In the genomic region with DNA sequence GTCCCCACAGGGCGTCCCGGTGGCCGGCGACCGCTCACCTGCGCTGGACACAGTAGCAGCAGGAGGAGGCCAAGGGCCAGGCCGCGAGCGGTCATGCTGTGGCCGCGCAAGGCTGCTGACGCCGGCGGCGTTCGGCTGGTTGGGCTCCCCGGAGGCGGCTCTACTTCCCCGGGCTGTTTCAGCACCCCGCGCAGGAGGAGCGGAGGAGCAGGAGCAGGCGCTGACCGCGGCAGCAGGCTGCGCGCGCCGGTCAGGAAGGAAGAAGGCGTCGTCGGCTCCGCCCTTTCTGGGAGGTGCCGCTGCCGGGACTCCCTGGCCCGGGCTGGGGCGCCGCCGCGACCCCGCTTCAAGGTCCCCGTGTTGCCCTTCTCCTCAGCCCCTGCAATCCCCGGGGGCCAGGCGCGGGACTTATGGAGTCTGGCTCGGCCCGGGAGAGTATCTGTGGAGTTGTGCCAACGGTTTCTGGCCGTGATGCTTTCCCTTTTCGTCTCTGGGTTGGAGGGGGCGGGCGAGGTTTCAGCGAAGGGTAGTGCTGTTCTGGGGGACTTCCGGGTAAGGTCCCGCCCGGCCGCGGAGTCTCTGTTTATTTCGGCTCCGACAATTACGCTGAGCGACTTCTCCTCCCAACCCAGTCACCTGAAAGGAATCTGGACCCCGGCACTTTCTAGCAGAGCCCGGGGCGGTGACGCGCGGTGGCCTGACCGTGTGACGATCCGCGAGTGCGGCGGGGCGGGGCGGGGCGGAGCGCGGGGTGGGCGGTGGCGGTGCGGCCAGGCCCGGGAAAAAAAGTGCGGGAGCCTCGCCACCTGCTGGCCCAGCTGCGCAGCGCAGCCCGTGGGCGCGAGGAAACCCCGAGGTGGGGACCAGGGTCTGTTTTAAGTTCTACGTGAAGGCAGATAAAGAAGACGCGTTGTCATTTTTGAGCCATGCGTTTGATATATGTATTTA, we compare ENCODE assay signal across 1 cellular context.
TF ChIP-seq lines count a peak whose summit lies in the region.

Gene NPC1, minus strand, starts transcription at position 258 of the 948 bp plus-strand sequence. Its CDS starts 163 bp downstream, at position 95.

TF ChIP-seq in GM12878, 131 proteins besides CTCF, POLR2A, EP300 and RAD21 (continued from another document):
- TF ChIP-seq ZBTB40 (IDR thresholded peaks at IDR 0.05; ENCODE audit: borderline replicate concordance) (peak; percentile 34; the same call in 1 of the 2 replicates), IRF4 (IDR thresholded peaks at IDR 0.05; ENCODE audit: low read depth, low read length) (no peak), USF2 (IDR thresholded peaks at IDR 0.05; ENCODE audit: borderline replicate concordance, low read depth, low read length) (no peak), BRCA1 (IDR thresholded peaks at IDR 0.05; ENCODE audit: low read depth, low read length) (no peak), POU2F2 (IDR thresholded peaks at IDR 0.05; ENCODE audit: borderline replicate concordance, low read depth, low read length) (peak; percentile 28; the same call in 1 of the 3 replicates), SIX5 (IDR thresholded peaks at IDR 0.05; ENCODE audit: low read depth, low read length, severe bottlenecking) (no peak), MEF2B (IDR thresholded peaks at IDR 0.05; ENCODE audit: partially characterized antibody, poor library complexity, severe bottlenecking) (peak; percentile 65), ATF2 (IDR thresholded peaks at IDR 0.05; ENCODE audit: low read length) (no peak), RBBP5 (conservative IDR thresholded peaks at IDR 0.05) (no peak), PAX8 (IDR thresholded peaks at IDR 0.05) (no peak), EGR1 (IDR thresholded peaks at IDR 0.05; ENCODE audit: borderline replicate concordance in 1 of 2, low read depth in 2 of 2, low read length in 2 of 2) (peak in 1 of 2 experiments; percentile 83; a peak in 2 of 3 replicates), E2F4 (IDR thresholded peaks at IDR 0.05; ENCODE audit: low read depth, low read length) (peak; percentile 69)
- TF ChIP-seq, protein P1, sequence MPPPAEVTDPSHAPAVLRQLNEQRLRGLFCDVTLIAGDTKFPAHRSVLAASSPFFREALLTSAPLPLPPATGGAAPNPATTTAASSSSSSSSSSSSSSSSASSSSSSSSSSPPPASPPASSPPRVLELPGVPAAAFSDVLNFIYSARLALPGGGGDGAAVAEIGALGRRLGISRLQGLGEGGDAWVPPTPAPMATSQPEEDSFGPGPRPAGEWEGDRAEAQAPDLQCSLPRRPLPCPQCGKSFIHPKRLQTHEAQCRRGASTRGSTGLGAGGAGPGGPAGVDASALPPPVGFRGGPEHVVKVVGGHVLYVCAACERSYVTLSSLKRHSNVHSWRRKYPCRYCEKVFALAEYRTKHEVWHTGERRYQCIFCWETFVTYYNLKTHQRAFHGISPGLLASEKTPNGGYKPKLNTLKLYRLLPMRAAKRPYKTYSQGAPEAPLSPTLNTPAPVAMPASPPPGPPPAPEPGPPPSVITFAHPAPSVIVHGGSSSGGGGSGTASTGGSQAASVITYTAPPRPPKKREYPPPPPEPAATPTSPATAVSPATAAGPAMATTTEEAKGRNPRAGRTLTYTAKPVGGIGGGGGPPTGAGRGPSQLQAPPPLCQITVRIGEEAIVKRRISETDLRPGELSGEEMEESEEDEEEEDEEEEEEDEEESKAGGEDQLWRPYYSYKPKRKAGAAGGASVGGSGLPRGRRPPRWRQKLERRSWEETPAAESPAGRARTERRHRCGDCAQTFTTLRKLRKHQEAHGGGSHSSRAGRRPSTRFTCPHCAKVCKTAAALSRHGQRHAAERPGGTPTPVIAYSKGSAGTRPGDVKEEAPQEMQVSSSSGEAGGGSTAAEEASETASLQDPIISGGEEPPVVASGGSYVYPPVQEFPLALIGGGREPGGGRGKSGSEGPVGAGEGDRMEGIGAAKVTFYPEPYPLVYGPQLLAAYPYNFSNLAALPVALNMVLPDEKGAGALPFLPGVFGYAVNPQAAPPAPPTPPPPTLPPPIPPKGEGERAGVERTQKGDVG (CRISPR knock-in tag; IDR thresholded peaks at IDR 0.05), result no peak
TF ChIP-seq in GM12878: peak in this region for 45.
